In the genomic region with DNA sequence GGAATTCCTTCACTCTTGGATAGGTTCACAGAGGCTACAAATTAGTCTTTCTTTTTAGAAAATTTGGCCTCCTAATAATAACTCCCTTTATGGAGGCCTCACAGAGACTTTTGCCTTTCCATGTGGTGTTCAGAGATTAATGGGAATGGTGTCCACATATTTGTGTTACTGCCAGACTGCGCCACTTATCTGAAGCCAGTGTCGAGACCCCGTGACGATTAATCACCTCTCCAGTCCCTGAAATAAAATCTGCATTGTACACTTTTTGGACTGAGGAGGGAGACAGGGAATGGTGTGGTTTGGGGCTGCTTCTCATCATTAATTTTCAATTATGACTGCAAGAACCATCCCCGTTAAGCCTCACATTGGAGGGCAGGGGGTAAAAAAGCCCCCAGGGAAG, we compare ENCODE assay signal across 15 cellular contexts.
DNase-seq lines count a peak whose midpoint lies in the region; ATAC-seq, FAIRE-seq and TF ChIP-seq lines count a peak whose summit lies in the region.
"Had no signal": no experiment of that assay in that cellular context is flagged by ENCODE, and none has a peak within 500 bp of the region (broad histone marks: within the 10 kb centered on the region; RNA-seq: fewer than 3 reads in every experiment).

No MANE protein-coding gene starts in this region.

- no peak overlapping the region for H3K23ac ChIP-seq in trophoblast cell (ENCODE audit: low read length)

- no CpG with 5 or more reads among the region's 5 CpGs for WGBS in trophoblast cell (ENCODE audit: extremely low coverage, insufficient coverage, insufficient read length)

- no peak for ATAC-seq in omental fat pad (ENCODE audit: low FRiP score)

- H3K4me2 ChIP-seq in astrocyte (ENCODE audit: low read length) (no peak overlapping the region), trophoblast cell (ENCODE audit: low read length) (no peak overlapping the region)

- no peaks in the 10 kb centered on the region for H3K27me3 ChIP-seq in astrocyte (ENCODE audit: insufficient read depth, low read length)
- no peaks in the 10 kb centered on the region for H3K27me3 ChIP-seq in trophoblast cell (ENCODE audit: insufficient read depth, low read length)

- DNase-seq in Daoy (ENCODE audit: low read depth): peak; percentile 27
- DNase-seq in astrocyte (ENCODE audit: low read depth): peak; percentile 77
- DNase-seq in foreskin melanocyte: peak; percentile 54
- peak; percentile 11 for DNase-seq in retinal pigment epithelial cell (ENCODE audit: low read depth)
- DNase-seq in trophoblast cell: no peak
- DNase-seq in omental fat pad (ENCODE audit: low spot score): no peak
- no peak for DNase-seq in ureter (ENCODE audit: low spot score)
- DNase-seq: CD4-positive, CD25-positive, alpha-beta regulatory T cell; KG1; NCI-H146; NCI-H2081; NCI-H524 treated with DMSO at 0.1 percent for 48 hours; SIG-M5 had no signal

- H3K36me3 Mint-ChIP-seq in astrocyte (ENCODE audit: low read depth, unreplicated experiment): no peaks in the 10 kb centered on the region
- H3K36me3 Mint-ChIP-seq: CD4-positive, CD25-positive, alpha-beta regulatory T cell had no signal

- no peak overlapping the region for H3K18ac ChIP-seq in trophoblast cell (ENCODE audit: low read length)

- H3K79me1 ChIP-seq in trophoblast cell (ENCODE audit: low read length): no peaks in the 10 kb centered on the region

- no peak overlapping the region for H2AK5ac ChIP-seq in trophoblast cell (ENCODE audit: low read length)

- H3K9me3 ChIP-seq in astrocyte (ENCODE audit: insufficient read depth, low read depth, low read length) (no peaks in the 10 kb centered on the region), trophoblast cell (ENCODE audit: insufficient read depth, low read depth, low read length) (no peaks in the 10 kb centered on the region)

- no peaks in the 10 kb centered on the region for H3K27me3 Mint-ChIP-seq in astrocyte (ENCODE audit: low read depth, unreplicated experiment)
- H3K27me3 Mint-ChIP-seq: B cell; CD4-positive, CD25-positive, alpha-beta regulatory T cell had no signal

- H3K4me3 ChIP-seq in astrocyte (ENCODE audit: insufficient read depth, low read depth, low read length) (no peak overlapping the region), retinal pigment epithelial cell (ENCODE audit: low read length) (no peak overlapping the region), trophoblast cell (ENCODE audit: low read depth, low read length) (no peak overlapping the region)

- no peaks in the 10 kb centered on the region for H4K20me1 ChIP-seq in astrocyte (ENCODE audit: insufficient read depth, low read length)

- H3K27ac ChIP-seq in astrocyte (ENCODE audit: low read depth, low read length) (no peak overlapping the region), trophoblast cell (ENCODE audit: low read depth, low read length) (no peak overlapping the region)

- H2BK12ac ChIP-seq in trophoblast cell (ENCODE audit: low read length): no peak overlapping the region

- H2AFZ ChIP-seq in astrocyte (ENCODE audit: low read depth, low read length) (no peak overlapping the region), trophoblast cell (ENCODE audit: insufficient read depth, low read length, poor library complexity) (no peak overlapping the region)

- no peak overlapping the region for H4K8ac ChIP-seq in trophoblast cell (ENCODE audit: low read depth, low read length)

- no peak overlapping the region for H3K27ac Mint-ChIP-seq in astrocyte (ENCODE audit: unreplicated experiment)
- H3K27ac Mint-ChIP-seq: B cell; CD4-positive, CD25-positive, alpha-beta regulatory T cell had no signal

- H3K79me2 ChIP-seq in astrocyte (ENCODE audit: insufficient read depth, low read length): no peaks in the 10 kb centered on the region
- no peaks in the 10 kb centered on the region for H3K79me2 ChIP-seq in trophoblast cell (ENCODE audit: control insufficient read depth, insufficient read depth, low read length, poor library complexity)

- H3K14ac ChIP-seq in trophoblast cell (ENCODE audit: low read length): no peak overlapping the region

- H3K36me3 ChIP-seq in astrocyte (ENCODE audit: insufficient read depth, low read length): no peaks in the 10 kb centered on the region
- no peaks in the 10 kb centered on the region for H3K36me3 ChIP-seq in trophoblast cell (ENCODE audit: control insufficient read depth in 1 of 2, insufficient read depth in 2 of 2, low read length in 2 of 2)

- H2BK5ac ChIP-seq in trophoblast cell (ENCODE audit: low read depth, low read length, poor library complexity): no peak overlapping the region

- no peak overlapping the region for H3K4me3 Mint-ChIP-seq in astrocyte (ENCODE audit: unreplicated experiment)
- H3K4me3 Mint-ChIP-seq: B cell; CD4-positive, CD25-positive, alpha-beta regulatory T cell had no signal

- no peak overlapping the region for H2BK120ac ChIP-seq in trophoblast cell (ENCODE audit: insufficient read depth, low read length, poor library complexity)

- H4K12ac ChIP-seq in trophoblast cell (ENCODE audit: low read depth, low read length): no peak overlapping the region

- H3K4me1 ChIP-seq in astrocyte (ENCODE audit: insufficient read depth, low read length): no peaks in the 10 kb centered on the region
- no peaks in the 10 kb centered on the region for H3K4me1 ChIP-seq in trophoblast cell (ENCODE audit: control insufficient read depth in 1 of 2, insufficient read depth in 2 of 2, low read length in 2 of 2)

- H3K9me3 Mint-ChIP-seq in astrocyte (ENCODE audit: unreplicated experiment): no peaks in the 10 kb centered on the region

- peaks cover 5% of the 10 kb centered on the region for H3K4me1 Mint-ChIP-seq in astrocyte (ENCODE audit: low read depth, unreplicated experiment)
- H3K4me1 Mint-ChIP-seq: B cell; CD4-positive, CD25-positive, alpha-beta regulatory T cell had no signal

- H3K9ac ChIP-seq in astrocyte (ENCODE audit: low read length) (no peak overlapping the region), trophoblast cell (ENCODE audit: low read length) (no peak overlapping the region)

- TF ChIP-seq CTCF in astrocyte (IDR thresholded peaks at IDR 0.05; ENCODE audit: insufficient read depth, low read depth, low read length) (no peak), retinal pigment epithelial cell (conservative IDR thresholded peaks at IDR 0.05; ENCODE audit: low read depth, low read length) (no peak), omental fat pad (IDR thresholded peaks at IDR 0.05) (no peak)

- H3K4ac ChIP-seq in trophoblast cell (ENCODE audit: low read depth, low read length): no peak overlapping the region

- FAIRE-seq in astrocyte (lab: Jason Lieb, UNC): no peak
- FAIRE-seq: GM19239 had no signal

- no peak overlapping the region for H4K91ac ChIP-seq in trophoblast cell (ENCODE audit: low read depth, low read length)

Comparison
In these comparisons a context has a peak if more than half of its experiments do, and no peak if none do; other contexts are left out.
1. DNase-seq: peak in Daoy (single experiment), astrocyte (single experiment), foreskin melanocyte (single experiment) and retinal pigment epithelial cell (single experiment); none in trophoblast cell (0 of 2), omental fat pad (single experiment) and ureter (single experiment).